Comparison of ENCODE assay signal across 16 cellular contexts in genomic region chr14:68943107-68943506, GRCh38. TPM values are rescaled to one million over a fixed set of nuclear protein-coding genes. Genes with fewer than 3 reads are reported as not detected.
DNase-seq lines count a peak whose midpoint lies in the region; ATAC-seq and TF ChIP-seq lines count a peak whose summit lies in the region.
"Had no signal": no experiment of that assay in that cellular context is flagged by ENCODE, and none has a peak within 500 bp of the region (broad histone marks: within the 10 kb centered on the region; RNA-seq: fewer than 3 reads in every experiment).

No MANE protein-coding gene starts in this region.

- POLR2A ChIA-PET in MCF 10A (lab: Yijun Ruan, JAX), result no interaction called here

- no TSS peak for BruUV-seq in MCF 10A (replicated peaks; lab: Mats Ljungman, UMichigan)

- no peak overlapping the region for H3K9ac ChIP-seq in H9 (ENCODE audit: extremely low read depth, insufficient read length, low read length)

- peaks cover 80 to 86% of the 10 kb centered on the region in 2 experiments for H3K4me1 Mint-ChIP-seq in H9
- H3K4me1 Mint-ChIP-seq in MCF 10A (ENCODE audit: insufficient read depth, unreplicated experiment), result peaks cover 79% of the 10 kb centered on the region

- no peak overlapping the region for H4K5ac ChIP-seq in H9 (ENCODE audit: insufficient read length, low read depth, low read length)

- no peak overlapping the region for H2BK5ac ChIP-seq in H9 (ENCODE audit: insufficient read length, low read length)

- peak overlapping the region; percentile 10 for H4K91ac ChIP-seq in H9 (ENCODE audit: insufficient read length, low read depth, low read length)

- no peak for ATAC-seq in GM19351 (IDR thresholded peaks at IDR 0.05; ENCODE audit: unreplicated experiment)
- ATAC-seq: gastrocnemius medialis had no signal

- H3K9me3 ChIP-seq in H9 (ENCODE audit: control insufficient read depth, low read depth, low read length) (no peaks in the 10 kb centered on the region), mesodermal cell (ENCODE audit: control insufficient read depth, low read length) (no peaks in the 10 kb centered on the region), stomach (no peaks in the 10 kb centered on the region)
- H3K9me3 ChIP-seq: gastrocnemius medialis had no signal

- no peak overlapping the region for H3K4ac ChIP-seq in H9 (ENCODE audit: low read depth, low read length)

- peak overlapping the region; percentile 58 for H3K18ac ChIP-seq in H9 (ENCODE audit: insufficient read length, low read depth, low read length)

- H2BK120ac ChIP-seq in H9 (ENCODE audit: low read depth, low read length, poor library complexity, severe bottlenecking), result no peak overlapping the region

- H2AK5ac ChIP-seq in H9 (ENCODE audit: insufficient read length, low read length), result no peak overlapping the region

- H2BK12ac ChIP-seq in H9 (ENCODE audit: insufficient read length, low read depth, low read length), result no peak overlapping the region

- peak overlapping the region; percentile 55 to 95 (median 90); a peak in 6 of 7 replicates for H3K27ac Mint-ChIP-seq in H9
- H3K27ac Mint-ChIP-seq in MCF 10A (ENCODE audit: low read depth, unreplicated experiment), result peak overlapping the region; percentile 80
- H3K27ac Mint-ChIP-seq: stimulated activated naive CD8-positive, alpha-beta T cell treated with anti-CD3 and anti-CD28 coated beads, Interleukin-15, Interleukin-2, amounts not matched to agents 100 ng/mL and 50 ng/mL, for 24 hours had no signal

- H2BK20ac ChIP-seq in H9 (ENCODE audit: low read depth, low read length, poor library complexity, severe bottlenecking), result no peak overlapping the region

- peaks cover 2% of the 10 kb centered on the region for H4K20me1 ChIP-seq in H9 (ENCODE audit: control insufficient read depth, insufficient read depth, insufficient read length)

- H3K27me3 ChIP-seq in H9 (ENCODE audit: insufficient read depth, low read length) (no peaks in the 10 kb centered on the region), stomach (no peaks in the 10 kb centered on the region)
- H3K27me3 ChIP-seq: gastrocnemius medialis had no signal

- H3T11ph ChIP-seq in H9 (ENCODE audit: low read length), result no peak overlapping the region

- H3K27ac ChIP-seq in H9 (ENCODE audit: insufficient read length, low read depth, low read length) (no peak overlapping the region), mesodermal cell (ENCODE audit: low read depth, low read length, severe bottlenecking) (peak overlapping the region; percentile 84), stomach (peak overlapping the region in 4 of 5 donors; percentile 62 to 91 (median 85))
- H3K27ac ChIP-seq: HL-60 had no signal

- peaks cover 48% of the 10 kb centered on the region for H3K36me3 ChIP-seq in mesodermal cell (ENCODE audit: control insufficient read depth, insufficient read depth, low read length)
- H3K36me3 ChIP-seq in stomach, result no peaks in the 10 kb centered on the region
- H3K36me3 ChIP-seq: gastrocnemius medialis had no signal

- DNase-seq in H9, result no peak
- DNase-seq in MCF 10A (ENCODE audit: unreplicated experiment), result no peak
- no peak for DNase-seq in stomach
- no peak for DNase-seq in A172 (ENCODE audit: low spot score)
- DNase-seq in UCSD-AML1 (lab: John Stamatoyannopoulos, UW; ENCODE audit: unreplicated experiment), result no peak
- DNase-seq: activated CD8-positive, alpha-beta memory T cell treated with anti-CD3 and anti-CD28 coated beads for 24 hours; activated naive CD4-positive, alpha-beta T cell treated with anti-CD3 and anti-CD28 coated beads, Interleukin-2, amount 50 U/mL, for 16 hours; gastrocnemius medialis; kidney glomerular epithelial cell; NCI-H2227 treated with DMSO at 0.1 percent for 48 hours; RPMI8226; stimulated activated CD4-positive, alpha-beta T cell treated with anti-CD3 and anti-CD28 coated beads, Interleukin-4, amount 100 ng/mL, for 24 hours had no signal

- no peak for TF ChIP-seq CTCF in H9 (conservative IDR thresholded peaks at IDR 0.05)
- TF ChIP-seq CTCF in MCF 10A (IDR thresholded peaks at IDR 0.05; ENCODE audit: unreplicated experiment), result no peak
- TF ChIP-seq CTCF in stomach (IDR thresholded peaks at IDR 0.05), result no peak

- H3K23me2 ChIP-seq in H9 (ENCODE audit: insufficient read length, low read depth, low read length, poor library complexity, severe bottlenecking), result no peaks in the 10 kb centered on the region

- H2AFZ ChIP-seq in H9 (ENCODE audit: low read length), result no peak overlapping the region

- H3K4me2 ChIP-seq in H9 (ENCODE audit: insufficient read depth, insufficient read length, low read length), result no peak overlapping the region

- H3K4me3 ChIP-seq in mesodermal cell (ENCODE audit: extremely low read depth, insufficient read depth, low read length, poor library complexity, severe bottlenecking), result no peak overlapping the region
- H3K4me3 ChIP-seq in stomach, result no peak overlapping the region
- H3K4me3 ChIP-seq: gastrocnemius medialis had no signal

- H2BK15ac ChIP-seq in H9 (ENCODE audit: low read depth, low read length), result no peak overlapping the region

- intact Hi-C loops in MCF 10A (cut with micrococcal nuclease) (no loop called here), stomach (cut with DNase I; ENCODE audit: low total_unique reads) (no loop called here)

- TF ChIP-seq EP300 in stomach (IDR thresholded peaks at IDR 0.05), result no peak

- H3K27me3 Mint-ChIP-seq in H9 (ENCODE audit: low read depth) (no peaks in the 10 kb centered on the region; the same call in 1 of the 2 replicates), MCF 10A (ENCODE audit: insufficient read depth, unreplicated experiment) (no peaks in the 10 kb centered on the region)
- H3K27me3 Mint-ChIP-seq: stimulated activated naive CD8-positive, alpha-beta T cell treated with anti-CD3 and anti-CD28 coated beads, Interleukin-15, Interleukin-2, amounts not matched to agents 100 ng/mL and 50 ng/mL, for 24 hours had no signal

- H3K4me1 ChIP-seq in H9 (ENCODE audit: insufficient read depth, low read length), result peaks cover 16% of the 10 kb centered on the region; the same call in 1 of the 2 replicates
- H3K4me1 ChIP-seq in mesodermal cell (ENCODE audit: control insufficient read depth, insufficient read depth, low read length, poor library complexity, severe bottlenecking), result peaks cover 93% of the 10 kb centered on the region
- H3K4me1 ChIP-seq in stomach, result peaks cover 83 to 100% (median 93%) of the 10 kb centered on the region in 4 donors

- H3K9me3 Mint-ChIP-seq in H9 (no peaks in the 10 kb centered on the region), MCF 10A (ENCODE audit: unreplicated experiment) (no peaks in the 10 kb centered on the region)
- H3K9me3 Mint-ChIP-seq: stimulated activated naive CD8-positive, alpha-beta T cell treated with anti-CD3 and anti-CD28 coated beads, Interleukin-15, Interleukin-2, amounts not matched to agents 100 ng/mL and 50 ng/mL, for 24 hours had no signal

- H3K4me3 Mint-ChIP-seq in H9 (no peak overlapping the region), MCF 10A (ENCODE audit: unreplicated experiment) (no peak overlapping the region)
- H3K4me3 Mint-ChIP-seq: stimulated activated naive CD8-positive, alpha-beta T cell treated with anti-CD3 and anti-CD28 coated beads, Interleukin-15, Interleukin-2, amounts not matched to agents 100 ng/mL and 50 ng/mL, for 24 hours had no signal

- no peak overlapping the region for H3K56ac ChIP-seq in H9 (ENCODE audit: insufficient read length, low read depth, low read length)

- no peak overlapping the region for H3K14ac ChIP-seq in H9 (ENCODE audit: insufficient read depth, low read length)

- peaks cover 6% of the 10 kb centered on the region for H3K79me1 ChIP-seq in H9 (ENCODE audit: insufficient read depth, low read depth, low read length, poor library complexity, severe bottlenecking)

- TF ChIP-seq POLR2A in stomach (IDR thresholded peaks at IDR 0.05), result no peak

- CTCF ChIA-PET in MCF 10A (lab: Yijun Ruan, JAX), result interaction anchor here (1.3 to 1.5 kb wide), 2 partner anchors 32 to 156 kb away, joined by 4 to 6 read pairs; no protein-coding TSS in a partner anchor

- WGBS in H9 (ENCODE audit: extremely low coverage, insufficient read length, low lambda C conversion rate), result no CpG with 5 or more reads among the region's 10 CpGs
- 90 to 93% methylated on average over 6 to 10 of the region's 10 CpGs for WGBS in mesodermal cell (ENCODE audit: insufficient coverage in 2 of 2), 2 experiments
- 75 to 88% (median 83%) methylated on average over 6 to 10 of the region's 10 CpGs for WGBS in stomach, 5 donors

- H3K79me2 ChIP-seq in H9 (ENCODE audit: insufficient read depth, low read length), result peaks cover 32% of the 10 kb centered on the region; the same call in 1 of the 2 replicates

- H3K36me3 Mint-ChIP-seq in H9 (ENCODE audit: insufficient read depth in 1 of 3, low read depth in 3 of 3), result peaks cover 0 to 13% (median 8%) of the 10 kb centered on the region in 3 experiments; a peak in 5 of 7 replicates
- H3K36me3 Mint-ChIP-seq in MCF 10A (ENCODE audit: insufficient read depth, unreplicated experiment), result peaks cover 10% of the 10 kb centered on the region

- H4K8ac ChIP-seq in H9 (replicated peaks; ENCODE audit: insufficient read length, low read depth, low read length), result no peak overlapping the region

- H3K23ac ChIP-seq in H9 (ENCODE audit: insufficient read length, low read depth, low read length), result no peak overlapping the region

RNA-seq across cellular contexts. Expression of gene ACTN1, which starts 36.0 kb away (rescaled TPM):
- total RNA-seq in H9 (2021), result 218 and 219 TPM in 2 replicates
- 239 and 312 TPM in 2 replicates for total RNA-seq in MCF 10A (2022)
- 357 TPM for polyA plus RNA-seq in mesodermal cell (2013, experiment 1 of 2)
- 310 TPM for polyA plus RNA-seq in mesodermal cell (2013, experiment 2 of 2)
- 100 to 1,000 TPM; 191 to 504 (median 237) TPM for total RNA-seq in stomach
- polyA plus RNA-seq in stomach, result 10 to 100 TPM; 25.7 to 87.7 (median 43.6) TPM
- 146 and 148 TPM in 2 replicates for total RNA-seq in A172 (2014; rRNA removed; shearing (Covaris generic))
